14 cellular contexts compared by ENCODE assay signal in the genomic region with DNA sequence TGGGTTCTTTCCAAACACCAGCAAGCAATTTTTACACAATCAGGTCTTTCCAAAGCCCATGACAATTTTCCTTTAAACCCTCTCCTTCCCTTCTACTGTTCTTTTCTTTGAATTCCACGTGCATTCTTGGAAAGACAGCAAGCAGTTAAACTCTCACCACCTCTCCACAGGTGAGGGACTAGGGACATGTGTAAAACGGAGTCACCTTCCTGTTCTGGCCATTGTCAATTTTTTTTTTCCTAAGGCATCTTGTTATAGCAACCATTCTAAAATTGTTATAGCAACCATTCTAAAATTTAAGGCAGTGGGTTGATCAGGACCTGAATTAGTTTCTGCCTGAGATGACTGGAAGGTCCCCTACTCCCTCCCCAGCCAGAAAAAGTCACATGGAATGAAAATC.
DNase-seq lines count a peak whose midpoint lies in the region; ATAC-seq and TF ChIP-seq lines count a peak whose summit lies in the region.
"Had no signal": no experiment of that assay in that cellular context is flagged by ENCODE, and none has a peak within 500 bp of the region (broad histone marks: within the 10 kb centered on the region; RNA-seq: fewer than 3 reads in every experiment).

No MANE protein-coding gene starts in this region.

- ATAC-seq in activated CD8-positive, alpha-beta memory T cell treated with anti-CD3 and anti-CD28 coated beads, Interleukin-2, amount 10 ng/mL, durations not matched to agents 7 days and 5 days, result peak; percentile 6
- no peak for ATAC-seq in T-cell (replicated peaks in 1 of 4)
- no peak for ATAC-seq in central memory CD8-positive, alpha-beta T cell (replicated peaks; ENCODE audit: extremely low read depth, poor library complexity, severe bottlenecking)
- ATAC-seq in stimulated activated effector memory CD8-positive, alpha-beta T cell treated with anti-CD3 and anti-CD28 coated beads, Interleukin-12 subunit alpha, Interleukin-12 subunit beta, amount 100 ng/mL, for 72 hours, result peak; percentile 31
- no peak for ATAC-seq in HG03520 (IDR thresholded peaks at IDR 0.05; ENCODE audit: unreplicated experiment)
- ATAC-seq: HCT116 had no signal

- no peaks in the 10 kb centered on the region for H3K4me1 ChIP-seq in smooth muscle cell (ENCODE audit: low read depth)

- no peaks in the 10 kb centered on the region for H3K9me3 ChIP-seq in smooth muscle cell (replicated peaks; ENCODE audit: low read depth)
- H3K9me3 ChIP-seq: thyroid gland had no signal

- H3K4me3 Mint-ChIP-seq in activated CD8-positive, alpha-beta memory T cell treated with anti-CD3 and anti-CD28 coated beads, Interleukin-2, amount 10 ng/mL, durations not matched to agents 7 days and 5 days, result peak overlapping the region; percentile 40
- peak overlapping the region; percentile 84 to 91 (median 90) for H3K4me3 Mint-ChIP-seq in T-cell
- peak overlapping the region; percentile 81 for H3K4me3 Mint-ChIP-seq in central memory CD8-positive, alpha-beta T cell
- peak overlapping the region; percentile 74 for H3K4me3 Mint-ChIP-seq in stimulated activated effector memory CD8-positive, alpha-beta T cell treated with anti-CD3 and anti-CD28 coated beads, Interleukin-12 subunit alpha, Interleukin-12 subunit beta, amount 100 ng/mL, for 72 hours

- POLR2A ChIA-PET in T-cell (lab: Charles Lee), result interaction anchor here (0.6 to 1.2 kb wide), 4 partner anchors 9 to 68 kb away, joined by 3 to 5 read pairs (median 4); no protein-coding TSS in a partner anchor

- no peaks in the 10 kb centered on the region for H3K36me3 ChIP-seq in smooth muscle cell (ENCODE audit: low read depth)
- H3K36me3 ChIP-seq: thyroid gland had no signal

- CTCF ChIA-PET in activated CD8-positive, alpha-beta memory T cell treated with anti-CD3 and anti-CD28 coated beads, Interleukin-2, amount 10 ng/mL, durations not matched to agents 7 days and 5 days (lab: Charles Lee), result interaction anchor here (0.7 to 1.8 kb wide), 5 partner anchors 9 to 109 kb away, joined by 3 to 4 read pairs (median 3); no protein-coding TSS in a partner anchor
- CTCF ChIA-PET in T-cell (lab: Charles Lee), result interaction anchor here (0.6 to 3.0 kb wide), 8 partner anchors 13 to 115 kb away, joined by 3 to 16 read pairs (median 4); no protein-coding TSS in a partner anchor

- H2AFZ ChIP-seq in smooth muscle cell (ENCODE audit: low read depth), result no peak overlapping the region

- H3K79me2 ChIP-seq in smooth muscle cell (ENCODE audit: low read depth), result no peaks in the 10 kb centered on the region

- H3K27me3 ChIP-seq in smooth muscle cell (ENCODE audit: low read depth), result no peaks in the 10 kb centered on the region
- H3K27me3 ChIP-seq: thyroid gland had no signal

- H3K9ac ChIP-seq in smooth muscle cell (ENCODE audit: low read depth), result no peak overlapping the region

- H3F3A ChIP-seq in smooth muscle cell (ENCODE audit: low read depth), result no peaks in the 10 kb centered on the region

- no peaks in the 10 kb centered on the region for H3K9me3 Mint-ChIP-seq in activated CD8-positive, alpha-beta memory T cell treated with anti-CD3 and anti-CD28 coated beads, Interleukin-2, amount 10 ng/mL, durations not matched to agents 7 days and 5 days (ENCODE audit: low read depth)
- no peaks in the 10 kb centered on the region for H3K9me3 Mint-ChIP-seq in T-cell
- no peaks in the 10 kb centered on the region for H3K9me3 Mint-ChIP-seq in central memory CD8-positive, alpha-beta T cell
- H3K9me3 Mint-ChIP-seq in stimulated activated effector memory CD8-positive, alpha-beta T cell treated with anti-CD3 and anti-CD28 coated beads, Interleukin-12 subunit alpha, Interleukin-12 subunit beta, amount 100 ng/mL, for 72 hours, result no peaks in the 10 kb centered on the region

- peaks cover 84% of the 10 kb centered on the region for H3K4me1 Mint-ChIP-seq in activated CD8-positive, alpha-beta memory T cell treated with anti-CD3 and anti-CD28 coated beads, Interleukin-2, amount 10 ng/mL, durations not matched to agents 7 days and 5 days
- peaks cover 85 to 90% (median 87%) of the 10 kb centered on the region in 3 donors for H3K4me1 Mint-ChIP-seq in T-cell
- H3K4me1 Mint-ChIP-seq in central memory CD8-positive, alpha-beta T cell, result peaks cover 81% of the 10 kb centered on the region
- peaks cover 81% of the 10 kb centered on the region for H3K4me1 Mint-ChIP-seq in stimulated activated effector memory CD8-positive, alpha-beta T cell treated with anti-CD3 and anti-CD28 coated beads, Interleukin-12 subunit alpha, Interleukin-12 subunit beta, amount 100 ng/mL, for 72 hours

- no peak overlapping the region for H3K4me2 ChIP-seq in smooth muscle cell

- no peaks in the 10 kb centered on the region for H4K20me1 ChIP-seq in smooth muscle cell (ENCODE audit: low read depth)

- H3K4me3 ChIP-seq in smooth muscle cell, result no peak overlapping the region
- H3K4me3 ChIP-seq: thyroid gland had no signal

- peak overlapping the region; percentile 86 for H3K27ac Mint-ChIP-seq in activated CD8-positive, alpha-beta memory T cell treated with anti-CD3 and anti-CD28 coated beads, Interleukin-2, amount 10 ng/mL, durations not matched to agents 7 days and 5 days
- H3K27ac Mint-ChIP-seq in T-cell, result peak overlapping the region; percentile 96 to 99
- peak overlapping the region; percentile 91 for H3K27ac Mint-ChIP-seq in central memory CD8-positive, alpha-beta T cell (ENCODE audit: low read depth)
- H3K27ac Mint-ChIP-seq in stimulated activated effector memory CD8-positive, alpha-beta T cell treated with anti-CD3 and anti-CD28 coated beads, Interleukin-12 subunit alpha, Interleukin-12 subunit beta, amount 100 ng/mL, for 72 hours, result peak overlapping the region; percentile 86

- no peaks in the 10 kb centered on the region for H3K27me3 Mint-ChIP-seq in activated CD8-positive, alpha-beta memory T cell treated with anti-CD3 and anti-CD28 coated beads, Interleukin-2, amount 10 ng/mL, durations not matched to agents 7 days and 5 days
- H3K27me3 Mint-ChIP-seq in T-cell, result no peaks in the 10 kb centered on the region
- H3K27me3 Mint-ChIP-seq in central memory CD8-positive, alpha-beta T cell, result no peaks in the 10 kb centered on the region

- TF ChIP-seq CTCF in smooth muscle cell (IDR thresholded peaks at IDR 0.05; ENCODE audit: borderline replicate concordance, insufficient read depth, poor library complexity, severe bottlenecking), result no peak

- H3K36me3 Mint-ChIP-seq in activated CD8-positive, alpha-beta memory T cell treated with anti-CD3 and anti-CD28 coated beads, Interleukin-2, amount 10 ng/mL, durations not matched to agents 7 days and 5 days, result peaks cover 36% of the 10 kb centered on the region
- H3K36me3 Mint-ChIP-seq in T-cell, result peaks cover 7% of the 10 kb centered on the region
- H3K36me3 Mint-ChIP-seq in central memory CD8-positive, alpha-beta T cell (ENCODE audit: insufficient read depth), result peaks cover 18% of the 10 kb centered on the region
- peaks cover 21% of the 10 kb centered on the region for H3K36me3 Mint-ChIP-seq in stimulated activated effector memory CD8-positive, alpha-beta T cell treated with anti-CD3 and anti-CD28 coated beads, Interleukin-12 subunit alpha, Interleukin-12 subunit beta, amount 100 ng/mL, for 72 hours

- WGBS in smooth muscle cell (ENCODE audit: low lambda C conversion rate), result 12% methylated on average over 2 of the region's 2 CpGs

- H3K27ac ChIP-seq in smooth muscle cell (ENCODE audit: low read depth), result no peak overlapping the region
- H3K27ac ChIP-seq: thyroid gland had no signal

- no peak for DNase-seq in activated CD8-positive, alpha-beta memory T cell treated with anti-CD3 and anti-CD28 coated beads, Interleukin-2, amount 10 ng/mL, durations not matched to agents 7 days and 5 days
- no peak for DNase-seq in activated CD8-positive, alpha-beta memory T cell treated with anti-CD3 and anti-CD28 coated beads for 24 hours
- DNase-seq in T-cell (no peak), smooth muscle cell (lab: John Stamatoyannopoulos, UW; ENCODE audit: unreplicated experiment) (no peak), UCSD-AML1 (lab: John Stamatoyannopoulos, UW; ENCODE audit: unreplicated experiment) (no peak)
- DNase-seq in central memory CD8-positive, alpha-beta T cell (ENCODE audit: low spot score in 2 of 2), result no peak
- no peak for DNase-seq in stimulated activated effector memory CD8-positive, alpha-beta T cell treated with anti-CD3 and anti-CD28 coated beads, Interleukin-12 subunit alpha, Interleukin-12 subunit beta, amount 100 ng/mL, for 72 hours (ENCODE audit: low spot score in 2 of 2)
- DNase-seq: COR-L47, Kasumi-1, NCI-H187 treated with DMSO at 0.1 percent for 48 hours, NCI-H524, thyroid gland had no signal

Comparison
In these comparisons a context has a peak if more than half of its experiments do, and no peak if none do; other contexts are left out.
1. ATAC-seq: peak in activated CD8-positive, alpha-beta memory T cell treated with anti-CD3 and anti-CD28 coated beads, Interleukin-2, amount 10 ng/mL, durations not matched to agents 7 days and 5 days (single experiment) and stimulated activated effector memory CD8-positive, alpha-beta T cell treated with anti-CD3 and anti-CD28 coated beads, Interleukin-12 subunit alpha, Interleukin-12 subunit beta, amount 100 ng/mL, for 72 hours (single experiment); none in T-cell (0 of 4), central memory CD8-positive, alpha-beta T cell (single experiment) and HG03520 (single experiment).
2. H3K4me3 Mint-ChIP-seq: peak in every context shown above with its lines; median percentile 90 in T-cell; 81 in central memory CD8-positive, alpha-beta T cell; 74 in stimulated activated effector memory CD8-positive, alpha-beta T cell treated with anti-CD3 and anti-CD28 coated beads, Interleukin-12 subunit alpha, Interleukin-12 subunit beta, amount 100 ng/mL, for 72 hours; 40 in activated CD8-positive, alpha-beta memory T cell treated with anti-CD3 and anti-CD28 coated beads, Interleukin-2, amount 10 ng/mL, durations not matched to agents 7 days and 5 days.
3. Peak in every context shown above with its lines, with median percentiles within 50 percentile points of each other: H3K27ac Mint-ChIP-seq.